In genomic region chr15:84034831-84035753, GRCh38 we compare ENCODE assay signal across 8 cellular contexts.
DNase-seq lines count a peak whose midpoint lies in the region; ATAC-seq, FAIRE-seq and TF ChIP-seq lines count a peak whose summit lies in the region.

No MANE protein-coding gene starts in this region.

- CTCF ChIA-PET in activated CD4-positive, alpha-beta T cell treated with anti-CD3 and anti-CD28 coated beads, Interleukin-2, amount 10 ng/mL, durations not matched to agents 7 days and 5 days (lab: Charles Lee), result no interaction called here

- FAIRE-seq in pancreas (lab: Jason Lieb, UNC), result no peak

- intact Hi-C loops in esophagus muscularis mucosa (cut with DNase I), result loop anchor here (10.0 kb wide), 1 partner anchor 600 kb away; no protein-coding TSS in a partner anchor
- intact Hi-C loops in pancreas (cut with DNase I), result loop anchor here in 1 of 3 donors (10.0 kb wide), 1 partner anchor 470 kb away; no protein-coding TSS in a partner anchor

- TF ChIP-seq CTCF in esophagus muscularis mucosa (IDR thresholded peaks at IDR 0.05), result peak; percentile 27 to 53 (median 32)
- peak; percentile 28 to 48 (median 34) for TF ChIP-seq CTCF in pancreas (IDR thresholded peaks at IDR 0.05)

- POLR2A ChIA-PET in activated CD4-positive, alpha-beta T cell treated with anti-CD3 and anti-CD28 coated beads, Interleukin-2, amount 10 ng/mL, durations not matched to agents 7 days and 5 days (lab: Charles Lee), result no interaction called here

- WGBS in esophagus muscularis mucosa, result 23% methylated on average over 3 of the region's 3 CpGs
- WGBS in pancreas, 2 donors, result 10 to 21% methylated on average over 3 of the region's 3 CpGs

- H3K4me1 ChIP-seq in esophagus muscularis mucosa, result no peaks in the 10 kb centered on the region
- peaks cover 0 to 6% (median 3%) of the 10 kb centered on the region in 3 donors for H3K4me1 ChIP-seq in pancreas

- peak; percentile 93 to 96 (median 94) for ATAC-seq in pancreas
- no peak for ATAC-seq in HG03175 (IDR thresholded peaks at IDR 0.05; ENCODE audit: unreplicated experiment)
- no peak for ATAC-seq in GM19395 (IDR thresholded peaks at IDR 0.05; ENCODE audit: unreplicated experiment)

- H3K27me3 ChIP-seq in esophagus muscularis mucosa, result no peaks in the 10 kb centered on the region
- H3K27me3 ChIP-seq in pancreas, result no peaks in the 10 kb centered on the region

- no peak for TF ChIP-seq POLR2A in esophagus muscularis mucosa (IDR thresholded peaks at IDR 0.05; ENCODE audit: low read depth)

- no peaks in the 10 kb centered on the region for H3K4me1 Mint-ChIP-seq in activated CD4-positive, alpha-beta T cell treated with anti-CD3 and anti-CD28 coated beads, Interleukin-2, amount 10 ng/mL, durations not matched to agents 7 days and 5 days

- no peak overlapping the region for H3K27ac Mint-ChIP-seq in activated CD4-positive, alpha-beta T cell treated with anti-CD3 and anti-CD28 coated beads, Interleukin-2, amount 10 ng/mL, durations not matched to agents 7 days and 5 days

- H3K9me3 ChIP-seq in esophagus muscularis mucosa, result no peaks in the 10 kb centered on the region
- H3K9me3 ChIP-seq in pancreas, result no peaks in the 10 kb centered on the region

- no peaks in the 10 kb centered on the region for H3K36me3 Mint-ChIP-seq in activated CD4-positive, alpha-beta T cell treated with anti-CD3 and anti-CD28 coated beads, Interleukin-2, amount 10 ng/mL, durations not matched to agents 7 days and 5 days (ENCODE audit: low read depth)

- peak; percentile 9 for DNase-seq in activated CD4-positive, alpha-beta T cell treated with anti-CD3 and anti-CD28 coated beads, Interleukin-2, amount 10 ng/mL, durations not matched to agents 7 days and 5 days
- no peak for DNase-seq in activated CD4-positive, alpha-beta T cell treated with anti-CD3 and anti-CD28 coated beads for 1 hour
- DNase-seq in NCI-H774 (lab: John Stamatoyannopoulos, UW) (peak; percentile 18), esophagus muscularis mucosa (ENCODE audit: extremely low spot score) (no peak), pancreas (peak in 2 of 6 donors; percentile 18 to 33)
- DNase-seq in activated CD4-positive, CD25-positive, alpha-beta regulatory T cell (lab: John Stamatoyannopoulos, UW), result no peak

- H3K27ac ChIP-seq in esophagus muscularis mucosa (replicated peaks in 1 of 4), result no peak overlapping the region
- no peak overlapping the region for H3K27ac ChIP-seq in pancreas

- H3K36me3 ChIP-seq in esophagus muscularis mucosa (peaks cover 0 to 10% (median 6%) of the 10 kb centered on the region in 4 donors), pancreas (no peaks in the 10 kb centered on the region)

- H3K27me3 Mint-ChIP-seq in activated CD4-positive, alpha-beta T cell treated with anti-CD3 and anti-CD28 coated beads, Interleukin-2, amount 10 ng/mL, durations not matched to agents 7 days and 5 days, result peaks cover 10% of the 10 kb centered on the region

- H3K9me3 Mint-ChIP-seq in activated CD4-positive, alpha-beta T cell treated with anti-CD3 and anti-CD28 coated beads, Interleukin-2, amount 10 ng/mL, durations not matched to agents 7 days and 5 days, result no peaks in the 10 kb centered on the region

- H3K4me3 Mint-ChIP-seq in activated CD4-positive, alpha-beta T cell treated with anti-CD3 and anti-CD28 coated beads, Interleukin-2, amount 10 ng/mL, durations not matched to agents 7 days and 5 days, result no peak overlapping the region

- H3K4me3 ChIP-seq in esophagus muscularis mucosa, result no peak overlapping the region
- no peak overlapping the region for H3K4me3 ChIP-seq in pancreas

- TF ChIP-seq EP300 in esophagus muscularis mucosa (IDR thresholded peaks at IDR 0.05), result no peak

Comparison
In these comparisons a context has a peak if more than half of its experiments do, and no peak if none do; other contexts are left out.
1. DNase-seq: peak in activated CD4-positive, alpha-beta T cell treated with anti-CD3 and anti-CD28 coated beads, Interleukin-2, amount 10 ng/mL, durations not matched to agents 7 days and 5 days (single experiment) and NCI-H774 (single experiment); none in activated CD4-positive, alpha-beta T cell treated with anti-CD3 and anti-CD28 coated beads for 1 hour (single experiment), esophagus muscularis mucosa (single experiment) and activated CD4-positive, CD25-positive, alpha-beta regulatory T cell (0 of 4).
2. ATAC-seq: peak in pancreas (4 of 4); none in HG03175 (single experiment) and GM19395 (single experiment).